9 cellular contexts compared by ENCODE assay signal in the genomic region with DNA sequence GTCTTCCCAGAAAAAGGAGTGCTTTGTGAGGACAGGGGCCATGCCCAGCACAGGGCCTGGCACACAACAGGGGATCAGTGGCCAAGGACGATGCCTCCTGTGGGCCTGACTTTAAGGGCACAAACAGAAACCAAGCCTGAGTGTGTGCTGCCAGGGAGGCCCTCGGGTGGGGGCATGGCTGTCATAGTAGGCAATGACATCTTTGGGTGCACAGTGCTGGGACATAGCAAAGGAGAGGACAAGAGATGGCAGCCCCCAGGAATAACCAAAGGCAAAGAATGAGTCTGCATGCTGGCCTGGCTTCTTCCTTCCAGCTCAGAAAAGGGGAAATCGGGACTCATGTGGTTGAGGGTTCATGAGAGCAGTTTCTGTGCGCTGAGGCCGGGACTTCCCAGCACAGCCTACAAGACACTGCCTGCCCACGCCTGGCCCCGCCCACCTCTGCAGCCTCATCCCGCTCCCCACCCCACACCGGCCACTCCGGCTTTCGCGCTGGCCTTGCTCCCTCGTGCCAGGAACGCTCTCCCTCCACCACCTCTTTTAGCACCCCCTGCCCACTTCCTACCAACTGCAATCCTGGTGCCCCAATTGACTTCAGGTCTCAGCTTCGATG. TPM values are rescaled to one million over a fixed set of nuclear protein-coding genes. Genes with fewer than 3 reads are reported as not detected.
DNase-seq lines count a peak whose midpoint lies in the region; ATAC-seq and TF ChIP-seq lines count a peak whose summit lies in the region.
"Had no signal": no experiment of that assay in that cellular context is flagged by ENCODE, and none has a peak within 500 bp of the region (broad histone marks: within the 10 kb centered on the region; RNA-seq: fewer than 3 reads in every experiment).

No MANE protein-coding gene starts in this region.

- no peak for TF ChIP-seq CTCF in brain microvascular endothelial cell (IDR thresholded peaks at IDR 0.05; ENCODE audit: low read depth, low read length, missing control alignments)
- no peak for TF ChIP-seq CTCF in neural progenitor cell (IDR thresholded peaks at IDR 0.05)

- H3F3A ChIP-seq in neural progenitor cell (ENCODE audit: low read depth), result peaks cover 55% of the 10 kb centered on the region

- H3K27me3 Mint-ChIP-seq in activated CD4-positive, alpha-beta memory T cell treated with anti-CD3 and anti-CD28 coated beads for 36 hours, result peaks cover 70% of the 10 kb centered on the region
- H3K27me3 Mint-ChIP-seq in activated CD4-positive, alpha-beta memory T cell treated with anti-CD3 and anti-CD28 coated beads, Interleukin-2, amount 10 ng/mL, durations not matched to agents 7 days and 5 days, result peaks cover 74% of the 10 kb centered on the region
- peaks cover 81% of the 10 kb centered on the region for H3K27me3 Mint-ChIP-seq in neural progenitor cell (ENCODE audit: insufficient read depth, low read depth)

- H3K9ac ChIP-seq in neural progenitor cell, result no peak overlapping the region

- CTCF ChIA-PET in activated CD4-positive, alpha-beta memory T cell treated with anti-CD3 and anti-CD28 coated beads for 36 hours (lab: Charles Lee), result interaction anchor here (1.8 kb wide), 1 partner anchor 43 kb away, joined by 6 read pairs; no protein-coding TSS in a partner anchor
- CTCF ChIA-PET in activated CD4-positive, alpha-beta memory T cell treated with anti-CD3 and anti-CD28 coated beads, Interleukin-2, amount 10 ng/mL, durations not matched to agents 7 days and 5 days (lab: Charles Lee), result no interaction called here

- H3K79me2 ChIP-seq in neural progenitor cell (ENCODE audit: low read depth), result peaks cover 15% of the 10 kb centered on the region

- H3K27ac ChIP-seq in brain microvascular endothelial cell (no peak overlapping the region), neural progenitor cell (no peak overlapping the region)

- H3K36me3 ChIP-seq in brain microvascular endothelial cell (replicated peaks) (no peaks in the 10 kb centered on the region), neural progenitor cell (no peaks in the 10 kb centered on the region)
- H3K36me3 ChIP-seq: BLaER1 treated with 17β-estradiol and CSF1 and Interleukin-3, amounts not matched to agents 10 nM and 100 nM had no signal

- H2AFZ ChIP-seq in neural progenitor cell (replicated peaks), result no peak overlapping the region

- no peaks in the 10 kb centered on the region for H3K36me3 Mint-ChIP-seq in activated CD4-positive, alpha-beta memory T cell treated with anti-CD3 and anti-CD28 coated beads for 36 hours
- H3K36me3 Mint-ChIP-seq in activated CD4-positive, alpha-beta memory T cell treated with anti-CD3 and anti-CD28 coated beads, Interleukin-2, amount 10 ng/mL, durations not matched to agents 7 days and 5 days (ENCODE audit: low read depth), result peaks cover 4% of the 10 kb centered on the region
- no peaks in the 10 kb centered on the region for H3K36me3 Mint-ChIP-seq in neural progenitor cell

- intact Hi-C loops in activated CD4-positive, alpha-beta memory T cell treated with anti-CD3 and anti-CD28 coated beads for 36 hours (cut with micrococcal nuclease), result loop anchor here (2.0 to 5.0 kb wide), 2 partner anchors 13 to 70 kb away; a partner anchor contains a TSS

- DNase-seq in activated CD4-positive, alpha-beta memory T cell treated with anti-CD3 and anti-CD28 coated beads for 36 hours, result peak; percentile 58
- DNase-seq in activated CD4-positive, alpha-beta memory T cell treated with anti-CD3 and anti-CD28 coated beads, Interleukin-2, amount 10 ng/mL, durations not matched to agents 7 days and 5 days, result no peak
- peak; percentile 16 for DNase-seq in brain microvascular endothelial cell
- DNase-seq in neural progenitor cell (ENCODE audit: low spot score), result peak; percentile 64
- DNase-seq in T1000 (lab: John Stamatoyannopoulos, UW), result no peak
- DNase-seq in DMS114 treated with DMSO at 0.1 percent for 48 hours (lab: John Stamatoyannopoulos, UW; ENCODE audit: unreplicated experiment), result no peak
- no peak for DNase-seq in cerebellar nuclear complex (lab: John Stamatoyannopoulos, UW)

- no peaks in the 10 kb centered on the region for H3K9me3 ChIP-seq in neural progenitor cell (ENCODE audit: low read depth)
- H3K9me3 ChIP-seq: BLaER1 treated with 17β-estradiol and CSF1 and Interleukin-3, amounts not matched to agents 10 nM and 100 nM had no signal

- H3K4me1 Mint-ChIP-seq in activated CD4-positive, alpha-beta memory T cell treated with anti-CD3 and anti-CD28 coated beads for 36 hours (ENCODE audit: low read depth), result peaks cover 37% of the 10 kb centered on the region
- H3K4me1 Mint-ChIP-seq in activated CD4-positive, alpha-beta memory T cell treated with anti-CD3 and anti-CD28 coated beads, Interleukin-2, amount 10 ng/mL, durations not matched to agents 7 days and 5 days, result peaks cover 26% of the 10 kb centered on the region
- peaks cover 38% of the 10 kb centered on the region for H3K4me1 Mint-ChIP-seq in neural progenitor cell

- H4K20me1 ChIP-seq in neural progenitor cell (ENCODE audit: low read depth), result peaks cover 21% of the 10 kb centered on the region

- POLR2A ChIA-PET in activated CD4-positive, alpha-beta memory T cell treated with anti-CD3 and anti-CD28 coated beads for 36 hours (lab: Charles Lee), result no interaction called here
- POLR2A ChIA-PET in activated CD4-positive, alpha-beta memory T cell treated with anti-CD3 and anti-CD28 coated beads, Interleukin-2, amount 10 ng/mL, durations not matched to agents 7 days and 5 days (lab: Charles Lee), result interaction anchor here (1.0 kb wide), 1 partner anchor 19 kb away, joined by 5 read pairs; no protein-coding TSS in a partner anchor

- H3K27me3 ChIP-seq in brain microvascular endothelial cell (replicated peaks) (peaks cover 79% of the 10 kb centered on the region), neural progenitor cell (peaks cover 85% of the 10 kb centered on the region)

- in situ Hi-C loops in brain microvascular endothelial cell (cut with HindIII; ENCODE audit: low pct_ligation_motif_present, low sequenced_read_pairs), result no loop called here

- peak; percentile 66 for ATAC-seq in HG03432 (IDR thresholded peaks at IDR 0.05; ENCODE audit: unreplicated experiment)

- no peak overlapping the region for H3K27ac Mint-ChIP-seq in activated CD4-positive, alpha-beta memory T cell treated with anti-CD3 and anti-CD28 coated beads for 36 hours
- H3K27ac Mint-ChIP-seq in activated CD4-positive, alpha-beta memory T cell treated with anti-CD3 and anti-CD28 coated beads, Interleukin-2, amount 10 ng/mL, durations not matched to agents 7 days and 5 days, result no peak overlapping the region
- H3K27ac Mint-ChIP-seq in neural progenitor cell, result no peak overlapping the region

- H3K4me3 ChIP-seq in brain microvascular endothelial cell (ENCODE audit: low read depth, low read length), result no peak overlapping the region
- H3K4me3 ChIP-seq in neural progenitor cell, result peak overlapping the region; percentile 80

- peak overlapping the region; percentile 99 for H3K4me2 ChIP-seq in neural progenitor cell

- peak overlapping the region; percentile 23 for H3K4me3 Mint-ChIP-seq in activated CD4-positive, alpha-beta memory T cell treated with anti-CD3 and anti-CD28 coated beads for 36 hours
- H3K4me3 Mint-ChIP-seq in activated CD4-positive, alpha-beta memory T cell treated with anti-CD3 and anti-CD28 coated beads, Interleukin-2, amount 10 ng/mL, durations not matched to agents 7 days and 5 days, result no peak overlapping the region
- H3K4me3 Mint-ChIP-seq in neural progenitor cell, result peak overlapping the region; percentile 85

- H3K4me1 ChIP-seq in neural progenitor cell, result peaks cover 53% of the 10 kb centered on the region

- H3K9me3 Mint-ChIP-seq in activated CD4-positive, alpha-beta memory T cell treated with anti-CD3 and anti-CD28 coated beads for 36 hours, result no peaks in the 10 kb centered on the region
- H3K9me3 Mint-ChIP-seq in activated CD4-positive, alpha-beta memory T cell treated with anti-CD3 and anti-CD28 coated beads, Interleukin-2, amount 10 ng/mL, durations not matched to agents 7 days and 5 days, result no peaks in the 10 kb centered on the region
- H3K9me3 Mint-ChIP-seq in neural progenitor cell, result peaks cover 6% of the 10 kb centered on the region

RNA-seq across cellular contexts. Expression of a gene that starts 13.8 kb away (rescaled TPM):
- not detected for total RNA-seq in activated CD4-positive, alpha-beta memory T cell treated with anti-CD3 and anti-CD28 coated beads for 36 hours
- not detected for total RNA-seq in activated CD4-positive, alpha-beta memory T cell treated with anti-CD3 and anti-CD28 coated beads, Interleukin-2, amount 10 ng/mL, durations not matched to agents 7 days and 5 days
- 36.3 and 59.5 TPM in 2 replicates for total RNA-seq in neural progenitor cell (ENCODE audit: low replicate concordance)

Comparison
In these comparisons a context has a peak if more than half of its experiments do, and no peak if none do; other contexts are left out.
1. DNase-seq: peak in activated CD4-positive, alpha-beta memory T cell treated with anti-CD3 and anti-CD28 coated beads for 36 hours (single experiment), brain microvascular endothelial cell (single experiment) and neural progenitor cell (single experiment); none in activated CD4-positive, alpha-beta memory T cell treated with anti-CD3 and anti-CD28 coated beads, Interleukin-2, amount 10 ng/mL, durations not matched to agents 7 days and 5 days (single experiment), T1000 (single experiment), DMS114 treated with DMSO at 0.1 percent for 48 hours (single experiment) and cerebellar nuclear complex (0 of 2).
2. RNA of a gene that starts 13.8 kb away (total RNA-seq): 36.3 to 59.5 TPM in neural progenitor cell; not detected in activated CD4-positive, alpha-beta memory T cell treated with anti-CD3 and anti-CD28 coated beads for 36 hours and not detected in activated CD4-positive, alpha-beta memory T cell treated with anti-CD3 and anti-CD28 coated beads, Interleukin-2, amount 10 ng/mL, durations not matched to agents 7 days and 5 days; every median in the first group is over 10 times any median in the second.